In the genomic region with DNA sequence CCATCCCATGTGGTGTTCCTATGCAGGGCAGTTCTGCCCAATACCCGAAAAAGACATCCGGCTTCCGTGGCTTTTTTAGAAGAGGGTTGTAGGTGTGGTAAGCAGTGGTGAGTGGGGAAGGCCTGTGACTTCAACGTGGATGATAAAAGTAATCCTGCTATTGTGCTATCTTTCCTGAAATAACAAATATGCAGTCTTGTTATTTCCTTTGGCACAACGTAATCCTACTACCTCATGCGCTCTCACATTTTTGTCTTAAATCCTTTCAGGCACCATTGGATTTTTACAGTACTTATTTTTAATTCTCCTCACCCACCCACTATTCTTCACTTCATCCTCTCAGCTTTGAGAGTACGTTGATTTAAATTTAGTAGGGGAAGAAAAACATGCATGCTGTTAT, we compare ENCODE assay signal across 1 cellular context.
A peak's percentile ranks its signal among the peaks of the same experiment; 100 is the strongest.
TF ChIP-seq lines count a peak whose summit lies in the region.

No MANE protein-coding gene starts in this region.

TF ChIP-seq in endothelial cell of umbilical vein, 7 proteins besides CTCF, POLR2A, EP300 and RAD21:
- no peak for TF ChIP-seq POLR2AphosphoS5 (IDR thresholded peaks at IDR 0.05; ENCODE audit: insufficient read depth, low read depth, low read length)
- TF ChIP-seq JUN (IDR thresholded peaks at IDR 0.05; ENCODE audit: borderline replicate concordance, insufficient read depth, insufficient read length, low read depth) = peak; percentile 50
